In genomic region chr3:51974277-51974962, GRCh38 we compare ENCODE assay signal across 6 cellular contexts. TPM values are rescaled to one million over a fixed set of nuclear protein-coding genes. Genes with fewer than 3 reads are reported as not detected.
DNase-seq lines count a peak whose midpoint lies in the region; ATAC-seq, FAIRE-seq and TF ChIP-seq lines count a peak whose summit lies in the region.

No MANE protein-coding gene starts in this region.

- no peaks in the 10 kb centered on the region for H3K27me3 ChIP-seq in K562 (ENCODE audit: control insufficient read depth in 2 of 2, insufficient read depth in 2 of 2, low read length in 2 of 2)

- peak overlapping the region; percentile 84 to 99 for H3K9ac ChIP-seq in K562 (ENCODE audit: insufficient read depth in 1 of 2, low read depth in 2 of 2, low read length in 2 of 2)

- H3K4me2 ChIP-seq in K562 (ENCODE audit: insufficient read depth, low read length) = peak overlapping the region; percentile 92

- H2AFZ ChIP-seq in K562 (ENCODE audit: low read depth, low read length) = peak overlapping the region; percentile 88

- WGBS in K562 (ENCODE audit: insufficient coverage, low coverage, missing lambda C conversion rate) = 10% methylated on average over 19 of the region's 30 CpGs

- H3K27ac Mint-ChIP-seq in natural killer cell treated with Interleukin-12 subunit alpha and Interleukin-12 subunit beta and Interleukin-15 and Interleukin-18, amount 100 ng/mL, for 72 hours = peak overlapping the region; percentile 64 to 93

- TF ChIP-seq RAD21 in K562 (CRISPR knock-in tag; conservative IDR thresholded peaks at IDR 0.05 in 1 of 2, IDR thresholded peaks at IDR 0.05 in 1 of 2) = no peak; a peak in 1 of 4 replicates

- H3K27me3 Mint-ChIP-seq in natural killer cell treated with Interleukin-12 subunit alpha and Interleukin-12 subunit beta and Interleukin-15 and Interleukin-18, amount 100 ng/mL, for 72 hours = no peaks in the 10 kb centered on the region

- H3K4me1 Mint-ChIP-seq in natural killer cell treated with Interleukin-12 subunit alpha and Interleukin-12 subunit beta and Interleukin-15 and Interleukin-18, amount 100 ng/mL, for 72 hours (ENCODE audit: low read depth in 2 of 2) = peaks cover 27 to 28% of the 10 kb centered on the region in 2 donors

- DNase-seq in Ammon's horn (ENCODE audit: low spot score) (peak; percentile 37), K562 (ENCODE audit: extremely low read depth in 1 of 4, low spot score in 3 of 4) (peak in 2 of 4 experiments; percentile 29 to 45), EL (no peak), ACHN (no peak)
- no peak for DNase-seq in natural killer cell treated with Interleukin-12 subunit alpha and Interleukin-12 subunit beta and Interleukin-15 and Interleukin-18, amount 100 ng/mL, for 72 hours (ENCODE audit: low spot score)

- H3K9me3 ChIP-seq in K562 (replicated peaks; ENCODE audit: control insufficient read depth, insufficient read depth, low read depth, low read length) = no peaks in the 10 kb centered on the region

- no TSS peak for BruUV-seq in K562 (replicated peaks; lab: Mats Ljungman, UMichigan)

- peaks cover 45% of the 10 kb centered on the region for H3K79me2 ChIP-seq in K562 (ENCODE audit: control insufficient read depth, insufficient read depth, low read length)

- in situ Hi-C loops in K562 (cut with MboI) (no loop called here), ACHN (cut with HindIII; ENCODE audit: low pct_ligation_motif_present, low pct_unique_long_range_greater_than_20kb, low sequenced_read_pairs) (no loop called here)

- no peaks in the 10 kb centered on the region for H3K36me3 Mint-ChIP-seq in natural killer cell treated with Interleukin-12 subunit alpha and Interleukin-12 subunit beta and Interleukin-15 and Interleukin-18, amount 100 ng/mL, for 72 hours

- peak overlapping the region; percentile 96 for H3K4me3 Mint-ChIP-seq in natural killer cell treated with Interleukin-12 subunit alpha and Interleukin-12 subunit beta and Interleukin-15 and Interleukin-18, amount 100 ng/mL, for 72 hours

- peaks cover 24 to 59% of the 10 kb centered on the region in 2 experiments for H3K4me1 ChIP-seq in K562 (replicated peaks in 1 of 2; ENCODE audit: control insufficient read depth in 2 of 2, insufficient read depth in 2 of 2, low read length in 2 of 2)

- H4K20me1 ChIP-seq in K562 (replicated peaks; ENCODE audit: control insufficient read depth, insufficient read depth, low read length) = 0 out of 2 replicates have a peak, but pooled peaks cover 4% of the 10 kb centered on the region

- no peak for TF ChIP-seq CTCF in K562 (IDR thresholded peaks at IDR 0.05 in 2 of 3, conservative IDR thresholded peaks at IDR 0.05 in 1 of 3; ENCODE audit: insufficient read depth in 2 of 3, low read depth in 1 of 3, low read length in 3 of 3)

- no peaks in the 10 kb centered on the region for H3K9me3 Mint-ChIP-seq in natural killer cell treated with Interleukin-12 subunit alpha and Interleukin-12 subunit beta and Interleukin-15 and Interleukin-18, amount 100 ng/mL, for 72 hours

- POLR2A ChIA-PET in K562 (lab: Yijun Ruan, JAX) = interaction anchor here (0.5 to 3.6 kb wide), 11 partner anchors 8 to 136 kb away, joined by 3 to 27 read pairs (median 4); partner anchors contain the start of genes ACY1 and RPL29

- peak overlapping the region; percentile 98 for H3K27ac ChIP-seq in K562 (ENCODE audit: extremely low read depth, low read depth, low read length)

- peak; percentile 10 for ATAC-seq in HG02870 (IDR thresholded peaks at IDR 0.05; ENCODE audit: unreplicated experiment)
- peak; percentile 21 for ATAC-seq in K562
- ATAC-seq in natural killer cell treated with Interleukin-12 subunit alpha and Interleukin-12 subunit beta and Interleukin-15 and Interleukin-18, amount 100 ng/mL, for 72 hours = peak; percentile 30 to 34

- H3K9me1 ChIP-seq in K562 (ENCODE audit: control insufficient read depth, insufficient read depth, low read length) = no peaks in the 10 kb centered on the region

- FAIRE-seq in K562 (lab: Jason Lieb, UNC) = peak; percentile 68

- intact Hi-C loops in K562 (cut with micrococcal nuclease) = loop anchor here (1.0 kb wide), 1 partner anchor 32 kb away; the partner anchor contains the start of gene PARP3

- peak overlapping the region; percentile 62 for H3K4me3 ChIP-seq in K562

- no peak for TF ChIP-seq EP300 in K562 (IDR thresholded peaks at IDR 0.05; ENCODE audit: low read length)

- no peak for TF ChIP-seq POLR2A in K562 (conservative IDR thresholded peaks at IDR 0.05)

- H3K36me3 ChIP-seq in K562 (ENCODE audit: control insufficient read depth, insufficient read depth, low read length) = peaks cover 28% of the 10 kb centered on the region; the same call in 1 of the 3 replicates

- CTCF ChIA-PET in K562 (lab: Yijun Ruan, JAX; ENCODE audit: low intra/inter-chr PET ratio) = no interaction called here

RNA-seq across cellular contexts. Expression of gene ABHD14A, which starts 0.4 kb away (rescaled TPM):
- total RNA-seq in K562 (2011; cell fraction: chromatin; rRNA removed; ENCODE audit: low replicate concordance) = 1.7 and 7.0 TPM in 2 replicates
- 12.5 and 13.2 TPM in 2 replicates for total RNA-seq in K562 (2011; cell fraction: nucleolus; rRNA removed)
- total RNA-seq in K562 (2011; cell fraction: nucleoplasm; rRNA removed) = 9.3 and 10.3 TPM in 2 replicates
- 8.4 and 12.2 TPM in 2 replicates for total RNA-seq in K562 (2014; rRNA removed)
- total RNA-seq in K562 (2014; rRNA removed; fragmentation: Illumina TruSeq; extraction: Trizol) = 1.7 and 3.3 TPM in 2 replicates
- 7.7 and 8.3 TPM in 2 replicates for total RNA-seq in K562 (2015; rRNA removed; fragmentation: Illumina TruSeq; extraction: Trizol)
- total RNA-seq in K562 (2021) = 9.4 and 10.6 TPM in 2 replicates
- polyA plus RNA-seq in K562 (2011; rRNA removed) = 6.6 and 10.5 TPM in 2 replicates
- 20.3 and 55.0 TPM in 2 replicates for polyA plus RNA-seq in K562 (2011; cell fraction: cytosol; rRNA removed)
- 5.8 and 7.5 TPM in 2 replicates for polyA plus RNA-seq in K562 (2011; cell fraction: nucleus; rRNA removed)
- polyA plus RNA-seq in K562 (2012) = 10.5 and 14.1 TPM in 2 replicates
- 7.1 and 8.4 TPM in 2 replicates for polyA plus RNA-seq in K562 (2014; fragmentation: Illumina TruSeq; extraction: Trizol)
- 1 to 10 TPM in 1 of 2 experiments, under 1 TPM in 1; 0.90 to 2.0 TPM for polyA plus RNA-seq in K562 (2014; fragmentation: Nextera tagmentation; extraction: Ambion mirVana)
- polyA plus RNA-seq in K562 (2014; rRNA removed) = 9.6 and 14.0 TPM in 2 replicates
- 1.6 and 5.7 TPM in 2 replicates for polyA minus RNA-seq in K562 (2011; rRNA and poly(A)+ RNA removed)
- 4.3 and 7.0 TPM in 2 replicates for polyA minus RNA-seq in K562 (2011; cell fraction: cytosol; rRNA and poly(A)+ RNA removed)
- polyA minus RNA-seq in K562 (2011; cell fraction: nucleus; rRNA and poly(A)+ RNA removed) = 0.54 and 0.78 TPM in 2 replicates
- total RNA-seq in natural killer cell treated with Interleukin-12 subunit alpha and Interleukin-12 subunit beta and Interleukin-15 and Interleukin-18, amount 100 ng/mL, for 72 hours = 10 to 100 TPM in 1 of 2 donors, 1 to 10 TPM in 1; 8.7 to 13.1 TPM

RNA-seq across cellular contexts. Expression of gene ABHD14B, which starts 0.6 kb away (rescaled TPM):
- total RNA-seq in K562 (2011; cell fraction: chromatin; rRNA removed; ENCODE audit: low replicate concordance) = 33.5 and 88.4 TPM in 2 replicates
- total RNA-seq in K562 (2011; cell fraction: nucleolus; rRNA removed) = 69.5 and 79.0 TPM in 2 replicates
- total RNA-seq in K562 (2011; cell fraction: nucleoplasm; rRNA removed) = 83.9 and 125 TPM in 2 replicates
- 46.5 and 78.4 TPM in 2 replicates for total RNA-seq in K562 (2014; rRNA removed)
- 27.4 and 28.3 TPM in 2 replicates for total RNA-seq in K562 (2014; rRNA removed; fragmentation: Illumina TruSeq; extraction: Trizol)
- 33.7 and 34.0 TPM in 2 replicates for total RNA-seq in K562 (2015; rRNA removed; fragmentation: Illumina TruSeq; extraction: Trizol)
- 65.2 and 68.0 TPM in 2 replicates for total RNA-seq in K562 (2021)
- 107 and 114 TPM in 2 replicates for polyA plus RNA-seq in K562 (2011; rRNA removed)
- 153 and 233 TPM in 2 replicates for polyA plus RNA-seq in K562 (2011; cell fraction: cytosol; rRNA removed)
- polyA plus RNA-seq in K562 (2011; cell fraction: nucleus; rRNA removed) = 82.3 and 118 TPM in 2 replicates
- 58.2 and 103 TPM in 2 replicates for polyA plus RNA-seq in K562 (2012)
- polyA plus RNA-seq in K562 (2014; fragmentation: Illumina TruSeq; extraction: Trizol) = 72.2 and 86.5 TPM in 2 replicates
- polyA plus RNA-seq in K562 (2014; fragmentation: Nextera tagmentation; extraction: Ambion mirVana) = 10 to 100 TPM; 10.6 to 11.7 TPM
- polyA plus RNA-seq in K562 (2014; rRNA removed) = 80.5 and 87.3 TPM in 2 replicates
- polyA minus RNA-seq in K562 (2011; rRNA and poly(A)+ RNA removed) = 50.4 and 76.8 TPM in 2 replicates
- 38.9 and 39.4 TPM in 2 replicates for polyA minus RNA-seq in K562 (2011; cell fraction: cytosol; rRNA and poly(A)+ RNA removed)
- polyA minus RNA-seq in K562 (2011; cell fraction: nucleus; rRNA and poly(A)+ RNA removed) = 26.3 and 30.1 TPM in 2 replicates
- total RNA-seq in natural killer cell treated with Interleukin-12 subunit alpha and Interleukin-12 subunit beta and Interleukin-15 and Interleukin-18, amount 100 ng/mL, for 72 hours = 10 to 100 TPM; 28.0 to 33.2 TPM

RNA-seq across cellular contexts. Expression of gene PCBP4, which starts 7.2 kb away (rescaled TPM):
- total RNA-seq in K562 (2011; cell fraction: chromatin; rRNA removed; ENCODE audit: low replicate concordance) = 3.7 and 14.0 TPM in 2 replicates
- 5.8 and 7.8 TPM in 2 replicates for total RNA-seq in K562 (2011; cell fraction: nucleolus; rRNA removed)
- 4.6 and 5.4 TPM in 2 replicates for total RNA-seq in K562 (2011; cell fraction: nucleoplasm; rRNA removed)
- 4.6 and 4.9 TPM in 2 replicates for total RNA-seq in K562 (2014; rRNA removed)
- 0.73 and 0.93 TPM in 2 replicates for total RNA-seq in K562 (2014; rRNA removed; fragmentation: Illumina TruSeq; extraction: Trizol)
- total RNA-seq in K562 (2015; rRNA removed; fragmentation: Illumina TruSeq; extraction: Trizol) = 1.6 and 2.1 TPM in 2 replicates
- 4.7 and 5.7 TPM in 2 replicates for total RNA-seq in K562 (2021)
- polyA plus RNA-seq in K562 (2011; rRNA removed) = 3.1 and 5.5 TPM in 2 replicates
- 4.5 and 7.3 TPM in 2 replicates for polyA plus RNA-seq in K562 (2011; cell fraction: cytosol; rRNA removed)
- polyA plus RNA-seq in K562 (2011; cell fraction: nucleus; rRNA removed) = 15.9 and 21.8 TPM in 2 replicates
- 3.7 and 10.9 TPM in 2 replicates for polyA plus RNA-seq in K562 (2012)
- 2.6 and 4.7 TPM in 2 replicates for polyA plus RNA-seq in K562 (2014; fragmentation: Illumina TruSeq; extraction: Trizol)
- polyA plus RNA-seq in K562 (2014; fragmentation: Nextera tagmentation; extraction: Ambion mirVana) = under 1 TPM; 0.06 to 0.07 TPM
- polyA plus RNA-seq in K562 (2014; rRNA removed) = 5.8 and 6.4 TPM in 2 replicates
- 1.3 and 1.9 TPM in 2 replicates for polyA minus RNA-seq in K562 (2011; rRNA and poly(A)+ RNA removed)
- polyA minus RNA-seq in K562 (2011; cell fraction: cytosol; rRNA and poly(A)+ RNA removed) = 1.4 and 1.6 TPM in 2 replicates
- 1.9 and 3.9 TPM in 2 replicates for polyA minus RNA-seq in K562 (2011; cell fraction: nucleus; rRNA and poly(A)+ RNA removed)
- 1 to 10 TPM; 7.9 to 8.4 TPM for total RNA-seq in natural killer cell treated with Interleukin-12 subunit alpha and Interleukin-12 subunit beta and Interleukin-15 and Interleukin-18, amount 100 ng/mL, for 72 hours

RNA-seq across cellular contexts. Expression of gene ACY1, which starts 8.9 kb away (rescaled TPM):
- total RNA-seq in K562 (2011; cell fraction: chromatin; rRNA removed; ENCODE audit: low replicate concordance) = 84.3 and 247 TPM in 2 replicates
- 195 and 196 TPM in 2 replicates for total RNA-seq in K562 (2011; cell fraction: nucleolus; rRNA removed)
- 130 and 134 TPM in 2 replicates for total RNA-seq in K562 (2011; cell fraction: nucleoplasm; rRNA removed)
- 118 and 179 TPM in 2 replicates for total RNA-seq in K562 (2014; rRNA removed)
- total RNA-seq in K562 (2014; rRNA removed; fragmentation: Illumina TruSeq; extraction: Trizol) = 44.6 and 70.7 TPM in 2 replicates
- total RNA-seq in K562 (2015; rRNA removed; fragmentation: Illumina TruSeq; extraction: Trizol) = 93.2 and 96.9 TPM in 2 replicates
- total RNA-seq in K562 (2021) = 134 and 138 TPM in 2 replicates
- 104 and 144 TPM in 2 replicates for polyA plus RNA-seq in K562 (2011; rRNA removed)
- polyA plus RNA-seq in K562 (2011; cell fraction: cytosol; rRNA removed) = 184 and 389 TPM in 2 replicates
- polyA plus RNA-seq in K562 (2011; cell fraction: nucleus; rRNA removed) = 211 and 337 TPM in 2 replicates
- polyA plus RNA-seq in K562 (2012) = 145 and 205 TPM in 2 replicates
- 123 and 129 TPM in 2 replicates for polyA plus RNA-seq in K562 (2014; fragmentation: Illumina TruSeq; extraction: Trizol)
- 100 to 1,000 TPM; 179 to 195 TPM for polyA plus RNA-seq in K562 (2014; fragmentation: Nextera tagmentation; extraction: Ambion mirVana)
- 128 and 136 TPM in 2 replicates for polyA plus RNA-seq in K562 (2014; rRNA removed)
- 63.4 and 90.9 TPM in 2 replicates for polyA minus RNA-seq in K562 (2011; rRNA and poly(A)+ RNA removed)
- 94.5 and 118 TPM in 2 replicates for polyA minus RNA-seq in K562 (2011; cell fraction: cytosol; rRNA and poly(A)+ RNA removed)
- polyA minus RNA-seq in K562 (2011; cell fraction: nucleus; rRNA and poly(A)+ RNA removed) = 79.1 and 86.7 TPM in 2 replicates
- total RNA-seq in natural killer cell treated with Interleukin-12 subunit alpha and Interleukin-12 subunit beta and Interleukin-15 and Interleukin-18, amount 100 ng/mL, for 72 hours = 10 to 100 TPM; 22.4 to 42.6 TPM

RNA-seq across cellular contexts. Expression of gene GPR62, which starts 19.2 kb away (rescaled TPM):
- total RNA-seq in K562 (2011; cell fraction: chromatin; rRNA removed; ENCODE audit: low replicate concordance) = not detected in 2 replicates
- not detected in 2 replicates for total RNA-seq in K562 (2011; cell fraction: nucleolus; rRNA removed)
- total RNA-seq in K562 (2011; cell fraction: nucleoplasm; rRNA removed) = not detected in 2 replicates
- total RNA-seq in K562 (2014; rRNA removed) (not detected in 2 replicates), K562 (2014; rRNA removed; fragmentation: Illumina TruSeq; extraction: Trizol) (not detected in 2 replicates), K562 (2015; rRNA removed; fragmentation: Illumina TruSeq; extraction: Trizol) (not detected in 2 replicates), K562 (2021) (not detected in 2 replicates)
- polyA plus RNA-seq in K562 (2011; rRNA removed) (not detected in 2 replicates), K562 (2014; fragmentation: Illumina TruSeq; extraction: Trizol) (not detected in 2 replicates), K562 (2014; fragmentation: Nextera tagmentation; extraction: Ambion mirVana) (not detected), K562 (2014; rRNA removed) (not detected in 2 replicates)
- polyA plus RNA-seq in K562 (2011; cell fraction: cytosol; rRNA removed) = not detected in 2 replicates
- not detected in 2 replicates for polyA plus RNA-seq in K562 (2011; cell fraction: nucleus; rRNA removed)
- polyA plus RNA-seq in K562 (2012) = not detected in 2 replicates
- not detected in 2 replicates for polyA minus RNA-seq in K562 (2011; rRNA and poly(A)+ RNA removed)
- polyA minus RNA-seq in K562 (2011; cell fraction: cytosol; rRNA and poly(A)+ RNA removed) = not detected in 2 replicates
- polyA minus RNA-seq in K562 (2011; cell fraction: nucleus; rRNA and poly(A)+ RNA removed) = not detected in 2 replicates
- not detected for total RNA-seq in natural killer cell treated with Interleukin-12 subunit alpha and Interleukin-12 subunit beta and Interleukin-15 and Interleukin-18, amount 100 ng/mL, for 72 hours
